ENCODE assay signal across 27 cellular contexts in the genomic region with DNA sequence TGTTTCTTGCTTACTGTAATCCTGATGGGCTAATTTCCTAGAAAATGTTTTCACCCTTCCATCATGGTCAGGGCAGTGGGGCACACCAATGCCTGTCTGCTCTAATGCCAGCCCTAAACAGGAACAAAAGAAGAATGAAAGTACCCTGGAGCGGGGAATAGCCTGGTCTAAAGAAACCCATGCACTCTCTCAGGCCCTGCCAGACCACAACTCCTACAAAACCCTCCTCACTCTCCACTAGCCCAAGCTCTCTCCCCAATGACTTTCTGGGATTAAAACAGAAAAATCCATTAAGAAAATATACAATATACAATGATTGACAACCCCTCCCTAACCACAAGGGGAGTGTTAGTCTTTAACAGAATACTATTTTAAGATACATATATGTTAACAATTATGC.
DNase-seq lines count a peak whose midpoint lies in the region; ATAC-seq and TF ChIP-seq lines count a peak whose summit lies in the region.
"Had no signal": no experiment of that assay in that cellular context is flagged by ENCODE, and none has a peak within 500 bp of the region (broad histone marks: within the 10 kb centered on the region; RNA-seq: fewer than 3 reads in every experiment).

No MANE protein-coding gene starts in this region.

- POLR2A ChIA-PET in CD4-positive, alpha-beta memory T cell (lab: Charles Lee; ENCODE audit: partially characterized antibody): interaction anchor here (1.5 kb wide), 1 partner anchor 11 kb away, joined by 3 read pairs; no protein-coding TSS in a partner anchor
- POLR2A ChIA-PET in HEK293T (lab: Yijun Ruan, JAX): no interaction called here

- no peak for TF ChIP-seq CTCF in brain (conservative IDR thresholded peaks at IDR 0.05)
- TF ChIP-seq CTCF in mesothelial cell of epicardium (IDR thresholded peaks at IDR 0.05; ENCODE audit: unreplicated experiment): no peak

- H3K36me3 ChIP-seq in CD4-positive, alpha-beta memory T cell (ENCODE audit: insufficient read depth, low read length): no peaks in the 10 kb centered on the region
- H3K36me3 ChIP-seq: prostate gland, upper lobe of right lung had no signal

- ATAC-seq in GM21423 (IDR thresholded peaks at IDR 0.05; ENCODE audit: unreplicated experiment) (no peak), HG03135 (IDR thresholded peaks at IDR 0.05; ENCODE audit: unreplicated experiment) (no peak)
- ATAC-seq: activated CD8-positive, alpha-beta memory T cell treated with anti-CD3 and anti-CD28 coated beads, Interleukin-2, amount 10 ng/mL, durations not matched to agents 7 days and 5 days; upper lobe of right lung had no signal

- no peak overlapping the region for H3K4me3 ChIP-seq in CD4-positive, alpha-beta memory T cell (ENCODE audit: low read length in 2 of 2)
- H3K4me3 ChIP-seq: prostate gland, SJSA1, upper lobe of right lung had no signal

- DNase-seq in CD4-positive, alpha-beta memory T cell: no peak
- DNase-seq in HEK293T (ENCODE audit: extremely low spot score) (no peak), mesothelial cell of epicardium (ENCODE audit: low spot score in 2 of 2, unreplicated experiment in 2 of 2) (no peak), NCI-H345 (lab: John Stamatoyannopoulos, UW) (no peak), NCI-H748 (lab: John Stamatoyannopoulos, UW; ENCODE audit: unreplicated experiment) (no peak)
- DNase-seq: activated CD4-positive, alpha-beta T cell treated with anti-CD3 and anti-CD28 coated beads for 4 hours; activated CD8-positive, alpha-beta memory T cell treated with anti-CD3 and anti-CD28 coated beads, Interleukin-2, amount 10 ng/mL, durations not matched to agents 7 days and 5 days; activated naive CD4-positive, alpha-beta T cell treated with anti-CD3 and anti-CD28 coated beads, Interleukin-2, amount 50 U/mL, for 16 hours; aorta; caudate nucleus; DMS53; foreskin fibroblast; GF-D8; hypothalamus; Karpas-422; NCI-H1048; NCI-H1694 treated with DMSO at 0.1 percent for 48 hours; NCI-H526 treated with DMSO at 0.1 percent for 48 hours had no signal

- intact Hi-C loops in CD4-positive, alpha-beta memory T cell (cut with micrococcal nuclease): no loop called here

- H3K36me3 Mint-ChIP-seq in CD4-positive, alpha-beta memory T cell: peaks cover 12 to 29% of the 10 kb centered on the region in 2 donors
- H3K36me3 Mint-ChIP-seq in brain (peaks cover 21% of the 10 kb centered on the region), mesothelial cell of epicardium (peaks cover 2% of the 10 kb centered on the region)

- peak overlapping the region in 1 of 8 donors; percentile 39 for H3K4me3 Mint-ChIP-seq in CD4-positive, alpha-beta memory T cell
- H3K4me3 Mint-ChIP-seq in brain (no peak overlapping the region), mesothelial cell of epicardium (no peak overlapping the region)
- H3K4me3 Mint-ChIP-seq: activated CD8-positive, alpha-beta memory T cell treated with anti-CD3 and anti-CD28 coated beads, Interleukin-2, amount 10 ng/mL, durations not matched to agents 7 days and 5 days; activated T-helper 1 cell treated with anti-CD3 and anti-CD28 coated beads, Interleukin-12 subunit alpha, Interleukin-12 subunit beta, Interleukin-2, Interleukin-4 antibody, amounts not matched to agents 30 ng/mL and 10 ng/mL and 1 ng/mL, durations not matched to agents 14 hours and 24 hours and 36 hours; T-helper 1 cell treated with Interleukin-12 subunit alpha and Interleukin-12 subunit beta and Interleukin-4 antibody, amounts not matched to agents 30 μg/mL and 1 μg/mL, for 36 hours had no signal

- no peaks in the 10 kb centered on the region for H3K9me3 ChIP-seq in CD4-positive, alpha-beta memory T cell (ENCODE audit: control insufficient read depth in 1 of 2, low read length in 2 of 2)
- H3K9me3 ChIP-seq: prostate gland, SJSA1, upper lobe of right lung had no signal

- no peaks in the 10 kb centered on the region for H3K9me3 Mint-ChIP-seq in CD4-positive, alpha-beta memory T cell
- H3K9me3 Mint-ChIP-seq in brain: no peaks in the 10 kb centered on the region
- H3K9me3 Mint-ChIP-seq in mesothelial cell of epicardium: no peaks in the 10 kb centered on the region
- H3K9me3 Mint-ChIP-seq: activated T-helper 1 cell treated with anti-CD3 and anti-CD28 coated beads, Interleukin-12 subunit alpha, Interleukin-12 subunit beta, Interleukin-2, Interleukin-4 antibody, amounts not matched to agents 30 ng/mL and 10 ng/mL and 1 ng/mL, durations not matched to agents 14 hours and 24 hours and 36 hours; T-helper 1 cell treated with Interleukin-12 subunit alpha and Interleukin-12 subunit beta and Interleukin-4 antibody, amounts not matched to agents 30 μg/mL and 1 μg/mL, for 36 hours had no signal

- no peaks in the 10 kb centered on the region for H3K27me3 Mint-ChIP-seq in CD4-positive, alpha-beta memory T cell
- H3K27me3 Mint-ChIP-seq in brain (peaks cover 2% of the 10 kb centered on the region), mesothelial cell of epicardium (ENCODE audit: low read depth) (no peaks in the 10 kb centered on the region)
- H3K27me3 Mint-ChIP-seq: activated CD8-positive, alpha-beta memory T cell treated with anti-CD3 and anti-CD28 coated beads, Interleukin-2, amount 10 ng/mL, durations not matched to agents 7 days and 5 days had no signal

- CTCF ChIA-PET in CD4-positive, alpha-beta memory T cell (lab: Charles Lee; ENCODE audit: partially characterized antibody): interaction anchor here (15.9 kb wide), 1 partner anchor 8 kb away, joined by 220 read pairs; no protein-coding TSS in a partner anchor
- CTCF ChIA-PET in HEK293T (lab: Yijun Ruan, JAX): no interaction called here

- H3K27ac ChIP-seq in CD4-positive, alpha-beta memory T cell (ENCODE audit: low read depth, low read length): no peak overlapping the region
- H3K27ac ChIP-seq: epithelial cell of prostate, prostate gland, SJSA1, upper lobe of right lung had no signal

- peaks cover 86% of the 10 kb centered on the region for H3K4me1 ChIP-seq in CD4-positive, alpha-beta memory T cell (ENCODE audit: insufficient read depth, low read length)
- H3K4me1 ChIP-seq: prostate gland had no signal

- peaks cover 71 to 95% (median 80%) of the 10 kb centered on the region in 4 donors for H3K4me1 Mint-ChIP-seq in CD4-positive, alpha-beta memory T cell
- H3K4me1 Mint-ChIP-seq in brain (peaks cover 51% of the 10 kb centered on the region), mesothelial cell of epicardium (peaks cover 20% of the 10 kb centered on the region)

- H3K27ac Mint-ChIP-seq in CD4-positive, alpha-beta memory T cell: peak overlapping the region in 6 of 7 donors; percentile 10 to 87 (median 56)
- H3K27ac Mint-ChIP-seq in brain (peak overlapping the region in 3 of 5 experiments; percentile 15 to 84 (median 62)), mesothelial cell of epicardium (peak overlapping the region; percentile 23)
- H3K27ac Mint-ChIP-seq: activated CD8-positive, alpha-beta memory T cell treated with anti-CD3 and anti-CD28 coated beads, Interleukin-2, amount 10 ng/mL, durations not matched to agents 7 days and 5 days; activated T-helper 1 cell treated with anti-CD3 and anti-CD28 coated beads, Interleukin-12 subunit alpha, Interleukin-12 subunit beta, Interleukin-2, Interleukin-4 antibody, amounts not matched to agents 30 ng/mL and 10 ng/mL and 1 ng/mL, durations not matched to agents 14 hours and 24 hours and 36 hours; T-helper 1 cell treated with Interleukin-12 subunit alpha and Interleukin-12 subunit beta and Interleukin-4 antibody, amounts not matched to agents 30 μg/mL and 1 μg/mL, for 36 hours had no signal

- no peaks in the 10 kb centered on the region for H3K27me3 ChIP-seq in CD4-positive, alpha-beta memory T cell (ENCODE audit: insufficient read depth, low read length)
- H3K27me3 ChIP-seq: SJSA1, upper lobe of right lung had no signal

TF ChIP-seq in HEK293T, 16 proteins besides CTCF, POLR2A, EP300 and RAD21:
- TF ChIP-seq, protein P1, sequence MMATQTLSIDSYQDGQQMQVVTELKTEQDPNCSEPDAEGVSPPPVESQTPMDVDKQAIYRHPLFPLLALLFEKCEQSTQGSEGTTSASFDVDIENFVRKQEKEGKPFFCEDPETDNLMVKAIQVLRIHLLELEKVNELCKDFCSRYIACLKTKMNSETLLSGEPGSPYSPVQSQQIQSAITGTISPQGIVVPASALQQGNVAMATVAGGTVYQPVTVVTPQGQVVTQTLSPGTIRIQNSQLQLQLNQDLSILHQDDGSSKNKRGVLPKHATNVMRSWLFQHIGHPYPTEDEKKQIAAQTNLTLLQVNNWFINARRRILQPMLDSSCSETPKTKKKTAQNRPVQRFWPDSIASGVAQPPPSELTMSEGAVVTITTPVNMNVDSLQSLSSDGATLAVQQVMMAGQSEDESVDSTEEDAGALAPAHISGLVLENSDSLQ (IDR thresholded peaks at IDR 0.05): 0 out of 2 replicates have a peak, but pooled peaks have one; percentile 13
- TF ChIP-seq FOXM1 (IDR thresholded peaks at IDR 0.05; ENCODE audit: borderline replicate concordance): no peak
